27 cellular contexts compared by ENCODE assay signal in genomic region chr16:57758331-57759117, GRCh38. TPM values are rescaled to one million over a fixed set of nuclear protein-coding genes. Genes with fewer than 3 reads are reported as not detected.
DNase-seq lines count a peak whose midpoint lies in the region; ATAC-seq and TF ChIP-seq lines count a peak whose summit lies in the region.
"Had no signal": no experiment of that assay in that cellular context is flagged by ENCODE, and none has a peak within 500 bp of the region (broad histone marks: within the 10 kb centered on the region; RNA-seq: fewer than 3 reads in every experiment).

No MANE protein-coding gene starts in this region.

- ATAC-seq in RWPE2 (ENCODE audit: low read depth) (no peak), natural killer cell (peak; percentile 27 to 40 (median 40)), T-helper 17 cell (no peak)
- no peak for ATAC-seq in stimulated activated memory B cell treated with anti-CD40 and anti-IgM and Interleukin-4, amounts not matched to agents 10 μg/mL and 1 μg/mL and 100 μg/mL, for 72 hours
- ATAC-seq: activated CD8-positive, alpha-beta T cell treated with anti-CD3 and anti-CD28 coated beads, Interleukin-2, amount 10 ng/mL, durations not matched to agents 7 days and 5 days; naive thymus-derived CD4-positive, alpha-beta T cell; stimulated activated effector memory CD8-positive, alpha-beta T cell treated with anti-CD3 and anti-CD28 coated beads, Interleukin-12 subunit alpha, Interleukin-12 subunit beta, amount 100 ng/mL, for 72 hours had no signal

- DNase-seq in CD1c-positive myeloid dendritic cell (ENCODE audit: extremely low spot score) (peak; percentile 20), RWPE2 (ENCODE audit: low spot score) (peak; percentile 65), head of caudate nucleus (peak in 27 of 42 donors; percentile 23 to 72 (median 52)), natural killer cell (peak; percentile 19), T-helper 17 cell (no peak), NCI-H1092 (lab: John Stamatoyannopoulos, UW) (no peak)
- DNase-seq in stimulated activated CD4-positive, alpha-beta T cell treated with anti-CD3 and anti-CD28 coated beads, Interleukin-4, amount 100 ng/mL, for 1 hour, result no peak
- DNase-seq: activated CD4-positive, CD25-positive, alpha-beta regulatory T cell; activated CD8-positive, alpha-beta T cell treated with anti-CD3 and anti-CD28 coated beads, Interleukin-2, amount 10 ng/mL, durations not matched to agents 7 days and 5 days; activated naive CD4-positive, alpha-beta T cell treated with Interleukin-2 at 50 U/mL for 16 hours; activated T-cell treated with anti-CD3 and anti-CD28 coated beads, Interleukin-2, amount 50 U/mL, for 1 hour; amygdala; CD4-positive, alpha-beta T cell; effector memory CD4-positive, alpha-beta T cell; GF-D8; GM23248; KG1; naive thymus-derived CD4-positive, alpha-beta T cell; NCI-H187 treated with DMSO at 0.1 percent for 48 hours; NCI-H345; NCI-H82; Peyer's patch; sigmoid colon had no signal

- H3K27me3 Mint-ChIP-seq in natural killer cell (ENCODE audit: low read depth in 2 of 2), result no peaks in the 10 kb centered on the region
- no peaks in the 10 kb centered on the region for H3K27me3 Mint-ChIP-seq in T-helper 17 cell
- H3K27me3 Mint-ChIP-seq in stimulated activated memory B cell treated with anti-CD40 and anti-IgM and Interleukin-4, amounts not matched to agents 10 μg/mL and 1 μg/mL and 100 μg/mL, for 72 hours, result peaks cover 20% of the 10 kb centered on the region
- H3K27me3 Mint-ChIP-seq: CD4-positive, alpha-beta T cell; naive thymus-derived CD4-positive, alpha-beta T cell had no signal

- no peaks in the 10 kb centered on the region for H3K4me1 ChIP-seq in RWPE2 (ENCODE audit: insufficient read depth, poor library complexity, severe bottlenecking)
- H3K4me1 ChIP-seq: Peyer's patch had no signal

- H3K9me3 ChIP-seq in RWPE2 (ENCODE audit: severe bottlenecking), result no peaks in the 10 kb centered on the region
- H3K9me3 ChIP-seq in T-helper 17 cell (ENCODE audit: control insufficient read depth, low read length, poor library complexity, severe bottlenecking), result no peaks in the 10 kb centered on the region
- H3K9me3 ChIP-seq: Peyer's patch, sigmoid colon had no signal

- H3K4me3 ChIP-seq in RWPE2 (ENCODE audit: severe bottlenecking), result no peak overlapping the region
- H3K4me3 ChIP-seq: GM23248, hepatocyte, Peyer's patch, sigmoid colon had no signal

- peak overlapping the region; percentile 69 to 70 for H3K27ac Mint-ChIP-seq in natural killer cell
- no peak overlapping the region for H3K27ac Mint-ChIP-seq in T-helper 17 cell
- H3K27ac Mint-ChIP-seq in stimulated activated memory B cell treated with anti-CD40 and anti-IgM and Interleukin-4, amounts not matched to agents 10 μg/mL and 1 μg/mL and 100 μg/mL, for 72 hours, result no peak overlapping the region
- H3K27ac Mint-ChIP-seq: activated CD8-positive, alpha-beta T cell treated with anti-CD3 and anti-CD28 coated beads, Interleukin-2, amount 10 ng/mL, durations not matched to agents 7 days and 5 days; CD4-positive, alpha-beta T cell; memory B cell had no signal

- TF ChIP-seq CTCF in RWPE2 (IDR thresholded peaks at IDR 0.05; ENCODE audit: poor library complexity, severe bottlenecking) (no peak), natural killer cell (IDR thresholded peaks at IDR 0.05) (no peak)

- H3K27ac ChIP-seq in RWPE2 (ENCODE audit: poor library complexity, severe bottlenecking), result no peak overlapping the region
- H3K27ac ChIP-seq: GM23248, hepatocyte had no signal

- H3K9me3 Mint-ChIP-seq in natural killer cell, result no peaks in the 10 kb centered on the region
- no peaks in the 10 kb centered on the region for H3K9me3 Mint-ChIP-seq in stimulated activated memory B cell treated with anti-CD40 and anti-IgM and Interleukin-4, amounts not matched to agents 10 μg/mL and 1 μg/mL and 100 μg/mL, for 72 hours
- H3K9me3 Mint-ChIP-seq: CD4-positive, alpha-beta T cell; memory B cell; stimulated activated effector memory CD8-positive, alpha-beta T cell treated with anti-CD3 and anti-CD28 coated beads, Interleukin-12 subunit alpha, Interleukin-12 subunit beta, amount 100 ng/mL, for 72 hours had no signal

- intact Hi-C loops in head of caudate nucleus (cut with DNase I) (loop anchor here (5.0 to 10.0 kb wide), 2 partner anchors 104 to 246 kb away; partner anchors contain the start of genes USB1 and ZNF319), natural killer cell (cut with micrococcal nuclease) (loop anchor here (5.0 kb wide), 2 partner anchors 44 to 139 kb away; partner anchors contain the start of gene KIFC3)

- H3K4me3 Mint-ChIP-seq in natural killer cell (peak overlapping the region; percentile 61), T-helper 17 cell (no peak overlapping the region)
- no peak overlapping the region for H3K4me3 Mint-ChIP-seq in stimulated activated memory B cell treated with anti-CD40 and anti-IgM and Interleukin-4, amounts not matched to agents 10 μg/mL and 1 μg/mL and 100 μg/mL, for 72 hours
- H3K4me3 Mint-ChIP-seq: activated CD8-positive, alpha-beta T cell treated with anti-CD3 and anti-CD28 coated beads, Interleukin-2, amount 10 ng/mL, durations not matched to agents 7 days and 5 days; CD4-positive, alpha-beta T cell; memory B cell; naive thymus-derived CD4-positive, alpha-beta T cell; stimulated activated effector memory CD8-positive, alpha-beta T cell treated with anti-CD3 and anti-CD28 coated beads, Interleukin-12 subunit alpha, Interleukin-12 subunit beta, amount 100 ng/mL, for 72 hours had no signal

- peaks cover 4 to 7% of the 10 kb centered on the region in 2 donors for H3K4me1 Mint-ChIP-seq in natural killer cell
- peaks cover 2% of the 10 kb centered on the region for H3K4me1 Mint-ChIP-seq in T-helper 17 cell
- H3K4me1 Mint-ChIP-seq in stimulated activated memory B cell treated with anti-CD40 and anti-IgM and Interleukin-4, amounts not matched to agents 10 μg/mL and 1 μg/mL and 100 μg/mL, for 72 hours, result no peaks in the 10 kb centered on the region
- H3K4me1 Mint-ChIP-seq: memory B cell had no signal

- H3K36me3 Mint-ChIP-seq in natural killer cell (no peaks in the 10 kb centered on the region), T-helper 17 cell (ENCODE audit: low read depth) (peaks cover 4% of the 10 kb centered on the region)
- peaks cover 20% of the 10 kb centered on the region for H3K36me3 Mint-ChIP-seq in stimulated activated memory B cell treated with anti-CD40 and anti-IgM and Interleukin-4, amounts not matched to agents 10 μg/mL and 1 μg/mL and 100 μg/mL, for 72 hours

- H3K27me3 ChIP-seq in RWPE2 (ENCODE audit: insufficient read depth, poor library complexity, severe bottlenecking), result no peaks in the 10 kb centered on the region
- H3K27me3 ChIP-seq: hepatocyte, Peyer's patch, sigmoid colon had no signal

- peaks cover 39% of the 10 kb centered on the region for H3K36me3 ChIP-seq in RWPE2 (ENCODE audit: low read depth)

RNA-seq across cellular contexts. Expression of gene KATNB1, which starts 23.0 kb away (rescaled TPM):
- 10 to 100 TPM; 23.6 to 34.3 (median 29.7) TPM for total RNA-seq in natural killer cell
- total RNA-seq in T-helper 17 cell, result 10 to 100 TPM; 24.3 to 27.3 TPM

RNA-seq across cellular contexts. Expression of gene KIFC3, which starts 43.8 kb away (rescaled TPM):
- total RNA-seq in natural killer cell (100 to 1,000 TPM in 1 of 3 donors, 10 to 100 TPM in 2; 54.2 to 106 (median 84.9) TPM), T-helper 17 cell (10 to 100 TPM in 1 of 2 donors, under 1 TPM in 1; 0.70 to 15.2 TPM)
- total RNA-seq: CD4-positive, alpha-beta T cell had no signal

Comparison
In these comparisons a context has a peak if more than half of its experiments do, and no peak if none do; other contexts are left out.
1. DNase-seq: peak in CD1c-positive myeloid dendritic cell (single experiment), RWPE2 (single experiment), head of caudate nucleus (27 of 42) and natural killer cell (single experiment); none in T-helper 17 cell (0 of 3), stimulated activated CD4-positive, alpha-beta T cell treated with anti-CD3 and anti-CD28 coated beads, Interleukin-4, amount 100 ng/mL, for 1 hour (single experiment) and NCI-H1092 (single experiment).
2. ATAC-seq: peak in natural killer cell (3 of 3); none in RWPE2 (single experiment), T-helper 17 cell (single experiment) and stimulated activated memory B cell treated with anti-CD40 and anti-IgM and Interleukin-4, amounts not matched to agents 10 μg/mL and 1 μg/mL and 100 μg/mL, for 72 hours (single experiment).
3. H3K27ac Mint-ChIP-seq: peak in natural killer cell (2 of 2); none in T-helper 17 cell (single experiment) and stimulated activated memory B cell treated with anti-CD40 and anti-IgM and Interleukin-4, amounts not matched to agents 10 μg/mL and 1 μg/mL and 100 μg/mL, for 72 hours (single experiment).